In genomic region chr2:128179461-128179755, GRCh38 we compare ENCODE assay signal across 3 cellular contexts.
A peak's percentile ranks its signal among the peaks of the same experiment; 100 is the strongest.
TF ChIP-seq lines count a peak whose summit lies in the region.

No MANE protein-coding gene starts in this region.

TF ChIP-seq in HepG2, 621 proteins besides CTCF, POLR2A, EP300 and RAD21 (continues in another document):
- no peak for TF ChIP-seq KLF6 (CRISPR knock-in tag; IDR thresholded peaks at IDR 0.05)
- no peak for TF ChIP-seq HMG20A (CRISPR knock-in tag; IDR thresholded peaks at IDR 0.05; ENCODE audit: borderline replicate concordance)
- TF ChIP-seq NFE2L2 (IDR thresholded peaks at IDR 0.05; ENCODE audit: low read length) = no peak
- 0 out of 2 replicates have a peak, but pooled peaks have one; percentile 4 for TF ChIP-seq ZBTB10 (CRISPR knock-in tag; IDR thresholded peaks at IDR 0.05; ENCODE audit: borderline replicate concordance)
- no peak for TF ChIP-seq PHF5A (CRISPR knock-in tag; IDR thresholded peaks at IDR 0.05; ENCODE audit: low read depth, unreplicated experiment)
- TF ChIP-seq MATR3 (CRISPR knock-in tag; IDR thresholded peaks at IDR 0.05) = no peak
- no peak for TF ChIP-seq ZNF260 (CRISPR knock-in tag; IDR thresholded peaks at IDR 0.05; ENCODE audit: borderline replicate concordance, low read depth)
- TF ChIP-seq ZNF24 (IDR thresholded peaks at IDR 0.05) = no peak
- no peak for TF ChIP-seq PHF21A (CRISPR knock-in tag; IDR thresholded peaks at IDR 0.05)
- TF ChIP-seq ZNF879 (CRISPR knock-in tag; IDR thresholded peaks at IDR 0.05) = no peak
- TF ChIP-seq ZBTB7A (CRISPR knock-in tag; IDR thresholded peaks at IDR 0.05) = no peak
- no peak for TF ChIP-seq FOXP4 (CRISPR knock-in tag; IDR thresholded peaks at IDR 0.05)

TF ChIP-seq in K562, 482 proteins besides CTCF, POLR2A, EP300 and RAD21:
- TF ChIP-seq, protein P1, sequence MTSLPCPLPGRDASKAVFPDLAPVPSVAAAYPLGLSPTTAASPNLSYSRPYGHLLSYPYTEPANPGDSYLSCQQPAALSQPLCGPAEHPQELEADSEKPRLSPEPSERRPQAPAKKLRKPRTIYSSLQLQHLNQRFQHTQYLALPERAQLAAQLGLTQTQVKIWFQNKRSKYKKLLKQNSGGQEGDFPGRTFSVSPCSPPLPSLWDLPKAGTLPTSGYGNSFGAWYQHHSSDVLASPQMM (CRISPR knock-in tag; IDR thresholded peaks at IDR 0.05) = no peak
- TF ChIP-seq ZZZ3 (IDR thresholded peaks at IDR 0.05) = 0 out of 2 replicates have a peak, but pooled peaks have one; percentile 46

TF ChIP-seq in SK-N-SH, 30 proteins besides CTCF, POLR2A, EP300 and RAD21:
- TF ChIP-seq USF2 (IDR thresholded peaks at IDR 0.05; ENCODE audit: borderline replicate concordance, low read depth, low read length) (no peak), POLR2AphosphoS5 (IDR thresholded peaks at IDR 0.05; ENCODE audit: low read depth, low read length) (no peak), FOSL2 (IDR thresholded peaks at IDR 0.05; ENCODE audit: borderline replicate concordance, low read depth) (no peak), TEAD4 (IDR thresholded peaks at IDR 0.05; ENCODE audit: borderline replicate concordance, insufficient read depth) (no peak), GABPA (IDR thresholded peaks at IDR 0.05; ENCODE audit: low read depth) (no peak), CHD2 (IDR thresholded peaks at IDR 0.05; ENCODE audit: low read length, partially characterized antibody) (no peak), NFIC (IDR thresholded peaks at IDR 0.05; ENCODE audit: borderline replicate concordance) (no peak), MAX (IDR thresholded peaks at IDR 0.05; ENCODE audit: low read depth) (no peak), FOXM1 (IDR thresholded peaks at IDR 0.05; ENCODE audit: low read depth) (no peak), YY1 (IDR thresholded peaks at IDR 0.05; ENCODE audit: low read depth) (no peak), RFX5 (IDR thresholded peaks at IDR 0.05; ENCODE audit: low read length) (no peak), SIN3A (IDR thresholded peaks at IDR 0.05; ENCODE audit: borderline replicate concordance, low read depth, low read length) (no peak)
- TF ChIP-seq, protein P2, sequence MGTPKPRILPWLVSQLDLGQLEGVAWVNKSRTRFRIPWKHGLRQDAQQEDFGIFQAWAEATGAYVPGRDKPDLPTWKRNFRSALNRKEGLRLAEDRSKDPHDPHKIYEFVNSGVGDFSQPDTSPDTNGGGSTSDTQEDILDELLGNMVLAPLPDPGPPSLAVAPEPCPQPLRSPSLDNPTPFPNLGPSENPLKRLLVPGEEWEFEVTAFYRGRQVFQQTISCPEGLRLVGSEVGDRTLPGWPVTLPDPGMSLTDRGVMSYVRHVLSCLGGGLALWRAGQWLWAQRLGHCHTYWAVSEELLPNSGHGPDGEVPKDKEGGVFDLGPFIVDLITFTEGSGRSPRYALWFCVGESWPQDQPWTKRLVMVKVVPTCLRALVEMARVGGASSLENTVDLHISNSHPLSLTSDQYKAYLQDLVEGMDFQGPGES (IDR thresholded peaks at IDR 0.05; ENCODE audit: low read depth, low read length) = no peak
- TF ChIP-seq, protein P3, sequence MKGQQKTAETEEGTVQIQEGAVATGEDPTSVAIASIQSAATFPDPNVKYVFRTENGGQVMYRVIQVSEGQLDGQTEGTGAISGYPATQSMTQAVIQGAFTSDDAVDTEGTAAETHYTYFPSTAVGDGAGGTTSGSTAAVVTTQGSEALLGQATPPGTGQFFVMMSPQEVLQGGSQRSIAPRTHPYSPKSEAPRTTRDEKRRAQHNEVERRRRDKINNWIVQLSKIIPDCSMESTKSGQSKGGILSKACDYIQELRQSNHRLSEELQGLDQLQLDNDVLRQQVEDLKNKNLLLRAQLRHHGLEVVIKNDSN (IDR thresholded peaks at IDR 0.05; ENCODE audit: borderline replicate concordance, low read depth) = no peak
TF ChIP-seq in SK-N-SH: peak in this region for 0.
